Comparison of ENCODE assay signal across 8 cellular contexts in the genomic region with DNA sequence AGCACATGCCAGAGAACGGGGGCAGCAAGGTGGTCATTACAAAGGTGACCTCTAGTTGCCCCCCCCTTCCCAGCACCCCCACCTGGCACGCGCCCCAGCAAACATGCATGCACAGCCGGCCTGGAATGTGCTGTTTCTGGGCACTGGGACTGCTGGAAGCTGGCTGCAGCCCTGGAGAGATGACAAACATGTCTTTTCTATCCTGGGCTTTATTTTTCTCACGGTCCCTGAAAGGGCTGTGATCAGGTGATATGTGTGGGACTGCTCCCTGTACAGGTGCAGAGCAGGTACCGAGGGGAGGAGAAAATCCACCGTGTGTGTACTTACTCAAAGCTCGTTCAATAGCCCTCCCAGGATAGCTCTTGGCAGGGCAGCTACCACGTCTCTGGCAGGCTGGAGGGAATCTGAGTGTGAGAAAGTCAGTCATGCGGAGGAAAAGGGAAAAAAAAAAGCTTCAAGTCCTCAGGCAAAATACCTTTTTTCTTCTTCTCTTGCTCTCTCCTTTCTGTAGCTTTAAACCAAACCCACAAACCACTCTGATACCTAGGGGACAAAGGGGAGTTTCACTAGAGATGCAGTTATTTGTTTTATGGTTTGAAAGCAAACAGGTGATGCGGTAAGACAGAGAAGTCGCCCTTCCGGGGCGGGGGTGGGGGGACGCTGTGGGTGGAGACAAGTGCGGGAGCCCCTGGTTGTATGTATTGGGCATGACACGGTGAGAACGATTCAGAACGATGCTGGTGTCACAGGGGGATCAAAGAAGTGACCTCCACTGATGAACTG. TPM values are rescaled to one million over a fixed set of nuclear protein-coding genes. Genes with fewer than 3 reads are reported as not detected.
DNase-seq lines count a peak whose midpoint lies in the region; ATAC-seq and TF ChIP-seq lines count a peak whose summit lies in the region.

No MANE protein-coding gene starts in this region.

- no peak overlapping the region for H2AFZ ChIP-seq in PC-3 (ENCODE audit: low read length)

- BruUV-seq in PC-3 (replicated peaks; lab: Mats Ljungman, UMichigan): TSS peak; percentile 42

- H3K4me3 ChIP-seq in PC-3 (ENCODE audit: low read length) (peak overlapping the region; percentile 55), right lobe of liver (peak overlapping the region; percentile 40 to 46 (median 40))

- CTCF ChIA-PET in PC-3 (lab: Charles Lee): interaction anchor here (0.5 to 0.8 kb wide), 4 partner anchors 56 to 246 kb away, joined by 3 to 16 read pairs (median 9); no protein-coding TSS in a partner anchor

- H3F3A ChIP-seq in PC-3 (ENCODE audit: low read length, unreplicated experiment): peaks cover 9% of the 10 kb centered on the region

- TF ChIP-seq CTCF in PC-3 (conservative IDR thresholded peaks at IDR 0.05; ENCODE audit: low read depth, low read length): no peak
- TF ChIP-seq CTCF in right lobe of liver (IDR thresholded peaks at IDR 0.05): no peak

- peak overlapping the region; percentile 85 for H3K27ac ChIP-seq in PC-3 (ENCODE audit: low read length)
- H3K27ac ChIP-seq in right lobe of liver: peak overlapping the region; percentile 70 to 83 (median 80)

- no peaks in the 10 kb centered on the region for H4K20me1 ChIP-seq in PC-3 (ENCODE audit: low read length)

- WGBS in right lobe of liver (ENCODE audit: insufficient coverage, low coverage, low lambda C conversion rate, missing lambda C conversion rate): 18% methylated on average over 16 of the region's 19 CpGs

- POLR2A ChIA-PET in PC-3 (lab: Charles Lee; ENCODE audit: unreplicated experiment): interaction anchor here (0.5 to 1.9 kb wide), 30 partner anchors 8 to 350 kb away, joined by 3 to 33 read pairs (median 6); no protein-coding TSS in a partner anchor

- peak; percentile 59 for TF ChIP-seq POLR2A in right lobe of liver (IDR thresholded peaks at IDR 0.05)

- H3K9me3 ChIP-seq in PC-3 (ENCODE audit: low read length): no peaks in the 10 kb centered on the region
- no peaks in the 10 kb centered on the region for H3K9me3 ChIP-seq in right lobe of liver

- H3K9ac ChIP-seq in PC-3 (ENCODE audit: low read length): peak overlapping the region; percentile 73

- H3K36me3 ChIP-seq in PC-3 (ENCODE audit: low read depth, low read length) (no peaks in the 10 kb centered on the region), right lobe of liver (no peaks in the 10 kb centered on the region)

- H3K4me1 ChIP-seq in PC-3 (ENCODE audit: insufficient read depth, low read length): peaks cover 56% of the 10 kb centered on the region
- H3K4me1 ChIP-seq in right lobe of liver: peaks cover 0 to 39% (median 12%) of the 10 kb centered on the region in 4 donors

- H3K79me2 ChIP-seq in PC-3 (ENCODE audit: low read length): peaks cover 11% of the 10 kb centered on the region

- ATAC-seq in GM19452 (IDR thresholded peaks at IDR 0.05; ENCODE audit: unreplicated experiment): peak; percentile 49
- ATAC-seq in HG03460 (IDR thresholded peaks at IDR 0.05; ENCODE audit: unreplicated experiment): peak; percentile 54
- peak; percentile 23 for ATAC-seq in PC-3
- ATAC-seq in right lobe of liver: peak; percentile 0 to 33 (median 7)

- DNase-seq in Daoy (ENCODE audit: low read depth) (peak; percentile 76), PC-3 (peak; percentile 97), right lobe of liver (peak in 2 of 3 donors; percentile 55 to 59), OCI-M1 (lab: John Stamatoyannopoulos, UW) (no peak), AG08395 (ENCODE audit: low spot score) (no peak), cardiac septum (ENCODE audit: low spot score) (no peak)

- H3K9me2 ChIP-seq in PC-3 (replicated peaks; ENCODE audit: low read length): no peaks in the 10 kb centered on the region

- intact Hi-C loops in PC-3 (cut with micrococcal nuclease) (loop anchor here (1.0 kb wide), 6 partner anchors 9 to 291 kb away; no protein-coding TSS in a partner anchor), right lobe of liver (cut with DNase I) (loop anchor here (5.0 to 10.0 kb wide), 3 partner anchors 44 to 346 kb away; no protein-coding TSS in a partner anchor), cardiac septum (cut with DNase I) (no loop called here)

- H3K27me3 ChIP-seq in PC-3 (ENCODE audit: low read length): no peaks in the 10 kb centered on the region
- no peaks in the 10 kb centered on the region for H3K27me3 ChIP-seq in right lobe of liver

- H3K4me2 ChIP-seq in PC-3 (ENCODE audit: low read length): peak overlapping the region; percentile 90

RNA-seq across cellular contexts. Expression of gene HES1, which starts 5.0 kb away (rescaled TPM):
- 88.3 and 97.8 TPM in 2 replicates for total RNA-seq in Daoy (2014; rRNA removed; shearing (Covaris generic))
- total RNA-seq in PC-3 (2014; rRNA removed) (852 and 906 TPM in 2 replicates), right lobe of liver (10 to 100 TPM; 12.9 to 40.3 (median 23.4) TPM), cardiac septum (24.4 TPM)

Comparison
In these comparisons a context has a peak if more than half of its experiments do, and no peak if none do; other contexts are left out.
1. DNase-seq: peak in Daoy (single experiment), PC-3 (single experiment) and right lobe of liver (2 of 3); none in OCI-M1 (single experiment), AG08395 (single experiment) and cardiac septum (single experiment).
2. Peak in every context shown above with its lines, with median percentiles within 50 percentile points of each other: ATAC-seq.